In genomic region chr5:3811116-3811515, GRCh38 we compare ENCODE assay signal across 29 cellular contexts.
"Had no signal": no experiment of that assay in that cellular context is flagged by ENCODE, and none has a peak within 500 bp of the region (broad histone marks: within the 10 kb centered on the region; RNA-seq: fewer than 3 reads in every experiment).

No MANE protein-coding gene starts in this region.

- H3K4me1 Mint-ChIP-seq: stimulated activated effector memory CD8-positive, alpha-beta T cell treated with anti-CD3 and anti-CD28 coated beads, Interleukin-12 subunit alpha, Interleukin-12 subunit beta, amount 100 ng/mL, for 72 hours; stimulated activated memory B cell treated with anti-CD40 and anti-IgM and Interleukin-4, amounts not matched to agents 10 μg/mL and 1 μg/mL and 100 μg/mL, for 72 hours; stimulated activated naive B cell treated with anti-CD40 and anti-IgM and Interleukin-4, amounts not matched to agents 10 μg/mL and 1 μg/mL and 100 μg/mL, for 72 hours; stimulated activated naive CD8-positive, alpha-beta T cell treated with anti-CD3 and anti-CD28 coated beads, Interleukin-15, amount 100 ng/mL, for 72 hours had no signal

- FAIRE-seq: urothelium cell line had no signal

- H3K4me1 ChIP-seq: stomach, suprapubic skin, testis, thyroid gland, tibial artery, tibial nerve, transverse colon, upper lobe of left lung, upper lobe of right lung, uterus, vagina had no signal

- H3K27ac ChIP-seq: stomach, suprapubic skin, testis, thoracic aorta, thyroid gland, tibial artery, tibial nerve, transverse colon, upper lobe of left lung, upper lobe of right lung, uterus, vagina had no signal

- H3K27me3 Mint-ChIP-seq: stimulated activated memory B cell treated with anti-CD40 and anti-IgM and Interleukin-4, amounts not matched to agents 10 μg/mL and 1 μg/mL and 100 μg/mL, for 72 hours; stimulated activated naive B cell treated with anti-CD40 and anti-IgM and Interleukin-4, amounts not matched to agents 10 μg/mL and 1 μg/mL and 100 μg/mL, for 72 hours; stimulated activated naive CD8-positive, alpha-beta T cell treated with anti-CD3 and anti-CD28 coated beads, Interleukin-15, amount 100 ng/mL, for 72 hours; stimulated activated naive CD8-positive, alpha-beta T cell treated with anti-CD3 and anti-CD28 coated beads, Interleukin-15, Interleukin-2, amounts not matched to agents 100 ng/mL and 50 ng/mL, for 24 hours had no signal

- H3K36me3 Mint-ChIP-seq: stimulated activated effector memory CD8-positive, alpha-beta T cell treated with anti-CD3 and anti-CD28 coated beads, Interleukin-12 subunit alpha, Interleukin-12 subunit beta, amount 100 ng/mL, for 72 hours; stimulated activated memory B cell treated with anti-CD40 and anti-IgM and Interleukin-4, amounts not matched to agents 10 μg/mL and 1 μg/mL and 100 μg/mL, for 72 hours; stimulated activated naive B cell treated with anti-CD40 and anti-IgM and Interleukin-4, amounts not matched to agents 10 μg/mL and 1 μg/mL and 100 μg/mL, for 72 hours; type B pancreatic cell had no signal

- ATAC-seq: stimulated activated effector memory CD8-positive, alpha-beta T cell treated with anti-CD3 and anti-CD28 coated beads, Interleukin-12 subunit alpha, Interleukin-12 subunit beta, amount 100 ng/mL, for 72 hours; stimulated activated memory B cell treated with anti-CD40 and anti-IgM and Interleukin-4, amounts not matched to agents 10 μg/mL and 1 μg/mL and 100 μg/mL, for 72 hours; stimulated activated naive B cell treated with anti-CD40 and anti-IgM and Interleukin-4, amounts not matched to agents 10 μg/mL and 1 μg/mL and 100 μg/mL, for 72 hours; stimulated activated naive CD8-positive, alpha-beta T cell treated with anti-CD3 and anti-CD28 coated beads, Interleukin-15, amount 100 ng/mL, for 72 hours; stimulated activated naive CD8-positive, alpha-beta T cell treated with anti-CD3 and anti-CD28 coated beads, Interleukin-15, Interleukin-2, amounts not matched to agents 100 U/mL and 50 U/mL, for 24 hours; upper lobe of right lung had no signal

- DNase-seq: stimulated activated CD4-positive, alpha-beta T cell treated with anti-CD3 and anti-CD28 coated beads, Interleukin-2, amount 100 ng/mL, for 48 hours; stimulated activated CD4-positive, alpha-beta T cell treated with anti-CD3 and anti-CD28 coated beads, Interleukin-4, amount 100 ng/mL, for 1 hour; stimulated activated CD4-positive, alpha-beta T cell treated with anti-CD3 and anti-CD28 coated beads, Interleukin-4, amount 100 ng/mL, for 24 hours; stimulated activated CD4-positive, alpha-beta T cell treated with anti-CD3 and anti-CD28 coated beads, Interleukin-4, amount 100 ng/mL, for 4 hours; stimulated activated CD8-positive, alpha-beta memory T cell treated with anti-CD3 and anti-CD28 coated beads, Interleukin-4, amount 100 ng/mL, for 48 hours; stimulated activated naive B cell treated with anti-CD40 and anti-IgM and Interleukin-4, amounts not matched to agents 10 μg/mL and 1 μg/mL and 100 μg/mL, for 72 hours; stimulated activated naive CD4-positive, alpha-beta T cell; stimulated activated naive CD4-positive, alpha-beta T cell treated with Interleukin-2 at 50 U/mL for 16 hours; stimulated activated naive CD8-positive, alpha-beta T cell treated with anti-CD3 and anti-CD28 coated beads, Interleukin-15, amount 100 ng/mL, for 72 hours; stimulated activated naive CD8-positive, alpha-beta T cell treated with anti-CD3 and anti-CD28 coated beads, Interleukin-15, Interleukin-2, amounts not matched to agents 100 U/mL and 50 U/mL, for 24 hours; stomach; substantia nigra; testis; thyroid gland; tibial artery; transverse colon; trophoblast cell; upper lobe of left lung; upper lobe of right lung; uterus had no signal

- H3K36me3 ChIP-seq: stomach, suprapubic skin, thoracic aorta, thyroid gland, tibial artery, tibial nerve, transverse colon, upper lobe of left lung, upper lobe of right lung, uterus, vagina had no signal

- H3K4me3 ChIP-seq: stomach, suprapubic skin, testis, thoracic aorta, thyroid gland, tibial artery, tibial nerve, transverse colon, upper lobe of left lung, upper lobe of right lung, uterus, vagina had no signal

- H3K9me3 ChIP-seq: suprapubic skin, testis, thoracic aorta, thyroid gland, tibial artery, tibial nerve, transverse colon, upper lobe of left lung, upper lobe of right lung, uterus, vagina had no signal

- H3K27ac Mint-ChIP-seq: stimulated activated effector memory CD8-positive, alpha-beta T cell treated with anti-CD3 and anti-CD28 coated beads, Interleukin-12 subunit alpha, Interleukin-12 subunit beta, amount 100 ng/mL, for 72 hours; stimulated activated memory B cell treated with anti-CD40 and anti-IgM and Interleukin-4, amounts not matched to agents 10 μg/mL and 1 μg/mL and 100 μg/mL, for 72 hours; stimulated activated naive B cell treated with anti-CD40 and anti-IgM and Interleukin-4, amounts not matched to agents 10 μg/mL and 1 μg/mL and 100 μg/mL, for 72 hours; stimulated activated naive CD8-positive, alpha-beta T cell treated with anti-CD3 and anti-CD28 coated beads, Interleukin-15, amount 100 ng/mL, for 72 hours; stimulated activated naive CD8-positive, alpha-beta T cell treated with anti-CD3 and anti-CD28 coated beads, Interleukin-15, Interleukin-2, amounts not matched to agents 100 ng/mL and 50 ng/mL, for 24 hours; type B pancreatic cell had no signal

- H3K4me3 Mint-ChIP-seq: stimulated activated effector memory CD8-positive, alpha-beta T cell treated with anti-CD3 and anti-CD28 coated beads, Interleukin-12 subunit alpha, Interleukin-12 subunit beta, amount 100 ng/mL, for 72 hours; stimulated activated memory B cell treated with anti-CD40 and anti-IgM and Interleukin-4, amounts not matched to agents 10 μg/mL and 1 μg/mL and 100 μg/mL, for 72 hours; stimulated activated naive B cell treated with anti-CD40 and anti-IgM and Interleukin-4, amounts not matched to agents 10 μg/mL and 1 μg/mL and 100 μg/mL, for 72 hours; stimulated activated naive CD8-positive, alpha-beta T cell treated with anti-CD3 and anti-CD28 coated beads, Interleukin-15, amount 100 ng/mL, for 72 hours; stimulated activated naive CD8-positive, alpha-beta T cell treated with anti-CD3 and anti-CD28 coated beads, Interleukin-15, Interleukin-2, amounts not matched to agents 100 ng/mL and 50 ng/mL, for 24 hours; type B pancreatic cell had no signal

- H3K27me3 ChIP-seq: stomach, suprapubic skin, testis, thyroid gland, tibial artery, tibial nerve, transverse colon, upper lobe of left lung, upper lobe of right lung, uterus, vagina had no signal
